In the genomic region with DNA sequence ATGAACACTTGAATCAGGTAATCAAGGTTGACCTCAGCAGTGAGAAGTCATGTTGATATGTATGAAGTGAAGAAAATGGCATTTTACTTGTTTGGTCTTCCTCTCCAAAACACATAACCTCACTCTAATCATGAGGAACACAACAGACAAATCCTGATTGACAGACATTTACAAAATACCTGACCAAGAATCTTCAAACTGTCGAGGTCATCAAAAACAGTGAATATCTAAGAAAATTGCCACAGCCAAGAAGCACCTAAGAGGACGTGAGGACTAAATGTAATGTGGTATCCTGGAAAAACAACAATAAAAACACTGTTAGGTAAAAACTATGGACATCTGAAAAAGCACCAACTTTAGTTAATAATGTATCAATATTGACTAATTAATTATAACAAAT, we compare ENCODE assay signal across 29 cellular contexts.
"Had no signal": no experiment of that assay in that cellular context is flagged by ENCODE, and none has a peak within 500 bp of the region (broad histone marks: within the 10 kb centered on the region; RNA-seq: fewer than 3 reads in every experiment).

No MANE protein-coding gene starts in this region.

- FAIRE-seq: urothelium cell line had no signal

- H3K36me3 ChIP-seq: neural progenitor cell, ovary, prostate gland, spleen, stomach, thoracic aorta, thyroid gland, tibial nerve, upper lobe of left lung, vagina had no signal

- H3K27ac Mint-ChIP-seq: naive thymus-derived CD4-positive, alpha-beta T cell; natural killer cell; nephron; neural progenitor cell; stimulated activated memory B cell treated with anti-CD40 and anti-IgM and Interleukin-4, amounts not matched to agents 10 μg/mL and 1 μg/mL and 100 μg/mL, for 72 hours; stimulated activated naive CD8-positive, alpha-beta T cell treated with anti-CD3 and anti-CD28 coated beads, Interleukin-15, Interleukin-2, amounts not matched to agents 100 ng/mL and 50 ng/mL, for 24 hours had no signal

- H3K9me3 Mint-ChIP-seq: nephron; neural progenitor cell; stimulated activated memory B cell treated with anti-CD40 and anti-IgM and Interleukin-4, amounts not matched to agents 10 μg/mL and 1 μg/mL and 100 μg/mL, for 72 hours had no signal

- H3K27ac ChIP-seq: neural progenitor cell, ovary, parathyroid adenoma, prostate gland, skin epidermis, spleen, stomach, thoracic aorta, thyroid gland, tibial nerve, upper lobe of left lung, vagina had no signal

- H3K4me1 ChIP-seq: neural progenitor cell, parathyroid adenoma, prostate gland, spleen, stomach, thyroid gland, tibial nerve, upper lobe of left lung, vagina had no signal

- H3K9ac ChIP-seq: neural progenitor cell, parathyroid adenoma had no signal

- ATAC-seq: naive thymus-derived CD4-positive, alpha-beta T cell; natural killer cell; right cardiac atrium; sciatic nerve; stimulated activated memory B cell treated with anti-CD40 and anti-IgM and Interleukin-4, amounts not matched to agents 10 μg/mL and 1 μg/mL and 100 μg/mL, for 72 hours had no signal

- H2AFZ ChIP-seq: neural progenitor cell, parathyroid adenoma had no signal

- H3K27me3 ChIP-seq: neural progenitor cell, ovary, spleen, stomach, thyroid gland, tibial nerve, upper lobe of left lung, vagina had no signal

- H3K4me2 ChIP-seq: neural progenitor cell, smooth muscle cell had no signal

- H3K4me1 Mint-ChIP-seq: naive thymus-derived CD4-positive, alpha-beta T cell; natural killer cell; nephron; neural progenitor cell; stimulated activated memory B cell treated with anti-CD40 and anti-IgM and Interleukin-4, amounts not matched to agents 10 μg/mL and 1 μg/mL and 100 μg/mL, for 72 hours had no signal

- H3K27me3 Mint-ChIP-seq: naive thymus-derived CD4-positive, alpha-beta T cell; stimulated activated memory B cell treated with anti-CD40 and anti-IgM and Interleukin-4, amounts not matched to agents 10 μg/mL and 1 μg/mL and 100 μg/mL, for 72 hours; stimulated activated naive CD8-positive, alpha-beta T cell treated with anti-CD3 and anti-CD28 coated beads, Interleukin-15, Interleukin-2, amounts not matched to agents 100 ng/mL and 50 ng/mL, for 24 hours had no signal

- H3K4me3 Mint-ChIP-seq: naive thymus-derived CD4-positive, alpha-beta T cell; natural killer cell; nephron; neural progenitor cell; stimulated activated memory B cell treated with anti-CD40 and anti-IgM and Interleukin-4, amounts not matched to agents 10 μg/mL and 1 μg/mL and 100 μg/mL, for 72 hours; stimulated activated naive CD8-positive, alpha-beta T cell treated with anti-CD3 and anti-CD28 coated beads, Interleukin-15, Interleukin-2, amounts not matched to agents 100 ng/mL and 50 ng/mL, for 24 hours had no signal

- H3K4me3 ChIP-seq: neural progenitor cell, ovary, prostate gland, skin epidermis, smooth muscle cell, spleen, stomach, thoracic aorta, thyroid gland, tibial nerve, upper lobe of left lung, vagina had no signal

- H3K36me3 Mint-ChIP-seq: naive thymus-derived CD4-positive, alpha-beta T cell; natural killer cell; neural progenitor cell; stimulated activated memory B cell treated with anti-CD40 and anti-IgM and Interleukin-4, amounts not matched to agents 10 μg/mL and 1 μg/mL and 100 μg/mL, for 72 hours had no signal

- H3K9me3 ChIP-seq: ovary, prostate gland, spleen, stomach, thoracic aorta, thyroid gland, tibial nerve, upper lobe of left lung, vagina had no signal

- H3K79me2 ChIP-seq: parathyroid adenoma had no signal

- DNase-seq: naive thymus-derived CD4-positive, alpha-beta T cell; natural killer cell; occipital lobe; ovary; right cardiac atrium; spleen; stimulated activated CD4-positive, alpha-beta T cell treated with anti-CD3 and anti-CD28 coated beads, Interleukin-12 subunit alpha, Interleukin-12 subunit beta, amount 100 ng/mL, for 4 hours; stimulated activated CD4-positive, alpha-beta T cell treated with anti-CD3 and anti-CD28 coated beads, Interleukin-1b, Interleukin-23, amount 100 ng/mL, for 48 hours; stimulated activated CD4-positive, alpha-beta T cell treated with anti-CD3 and anti-CD28 coated beads, Interleukin-4, amount 100 ng/mL, for 1 hour; stimulated activated CD4-positive, alpha-beta T cell treated with anti-CD3 and anti-CD28 coated beads, Interleukin-4, amount 100 ng/mL, for 4 hours; stimulated activated CD8-positive, alpha-beta memory T cell treated with anti-CD3 and anti-CD28 coated beads, Interleukin-4, amount 100 ng/mL, for 48 hours; stimulated activated naive CD4-positive, alpha-beta T cell; stomach; thyroid gland; trophoblast cell; upper lobe of left lung had no signal
